11 cellular contexts compared by ENCODE assay signal in the genomic region with DNA sequence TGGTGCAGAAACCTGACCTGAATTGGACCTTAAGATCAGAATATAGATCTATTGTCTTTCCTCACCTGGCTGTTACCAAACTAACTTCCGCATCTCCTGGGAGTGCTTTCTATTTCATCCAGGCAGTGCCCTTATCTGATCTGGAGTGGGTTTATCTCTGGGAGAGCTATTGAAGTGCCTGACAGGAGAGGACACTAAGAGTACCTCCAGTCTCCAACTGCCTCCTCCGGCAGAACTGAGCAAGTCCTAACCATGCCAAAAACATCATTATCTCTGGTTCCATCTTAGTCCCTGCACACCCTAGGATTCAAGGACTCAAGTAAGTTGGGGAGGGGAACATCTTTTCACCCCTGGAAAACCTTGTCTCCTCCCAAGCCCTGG. TPM values are rescaled to one million over a fixed set of nuclear protein-coding genes. Genes with fewer than 3 reads are reported as not detected.
A peak's percentile ranks its signal among the peaks of the same experiment; 100 is the strongest.
DNase-seq lines count a peak whose midpoint lies in the region; ATAC-seq and TF ChIP-seq lines count a peak whose summit lies in the region.
"Had no signal": no experiment of that assay in that cellular context is flagged by ENCODE, and none has a peak within 500 bp of the region (broad histone marks: within the 10 kb centered on the region; RNA-seq: fewer than 3 reads in every experiment).

No MANE protein-coding gene starts in this region.

- peaks cover 55 to 77% of the 10 kb centered on the region in 2 experiments for H3K4me1 ChIP-seq in neutrophil (ENCODE audit: control insufficient read depth in 1 of 2, insufficient read depth in 1 of 2, low read depth in 1 of 2, low read length in 1 of 2)
- H3K4me1 ChIP-seq in endodermal cell (ENCODE audit: control insufficient read depth, insufficient read depth, low read length) = no peaks in the 10 kb centered on the region
- H3K4me1 ChIP-seq: right lobe of liver had no signal

- no peak for DNase-seq in Calu3
- peak; percentile 57 for DNase-seq in LNCaP clone FGC (ENCODE audit: low read depth)
- no peak for DNase-seq in endodermal cell
- DNase-seq in NCI-H2171 (lab: John Stamatoyannopoulos, UW) = no peak
- DNase-seq: NCI-H2107, right lobe of liver had no signal

- H3K9ac ChIP-seq in endodermal cell (ENCODE audit: extremely low read depth, low read length, poor library complexity, severe bottlenecking) = no peak overlapping the region

- BruUV-seq in Calu3 (replicated peaks; lab: Mats Ljungman, UMichigan) = no TSS peak

- peaks cover 27% of the 10 kb centered on the region for H3K4me1 Mint-ChIP-seq in Calu3 (ENCODE audit: low read depth, unreplicated experiment)
- H3K4me1 Mint-ChIP-seq in activated naive CD8-positive, alpha-beta T cell (ENCODE audit: low read depth) = peaks cover 23% of the 10 kb centered on the region
- H3K4me1 Mint-ChIP-seq in endodermal cell = peaks cover 10% of the 10 kb centered on the region

- H3K9me3 ChIP-seq in neutrophil = no peaks in the 10 kb centered on the region
- no peaks in the 10 kb centered on the region for H3K9me3 ChIP-seq in endodermal cell (ENCODE audit: control insufficient read depth, low read length)
- H3K9me3 ChIP-seq: right lobe of liver, suprapubic skin had no signal

- WGBS in endodermal cell (ENCODE audit: insufficient coverage in 1 of 2, insufficient read length in 1 of 2), 2 experiments = 81 to 100% methylated on average over 1 to 2 of the region's 2 CpGs

- H3K4me3 Mint-ChIP-seq in Calu3 (ENCODE audit: low read depth, unreplicated experiment) (no peak overlapping the region), endodermal cell (no peak overlapping the region)
- H3K4me3 Mint-ChIP-seq in activated naive CD8-positive, alpha-beta T cell = peak overlapping the region; percentile 44

- H3K27me3 Mint-ChIP-seq in Calu3 (ENCODE audit: unreplicated experiment) (no peaks in the 10 kb centered on the region), endodermal cell (ENCODE audit: insufficient read depth) (no peaks in the 10 kb centered on the region)
- no peaks in the 10 kb centered on the region for H3K27me3 Mint-ChIP-seq in activated naive CD8-positive, alpha-beta T cell

- H3K36me3 Mint-ChIP-seq in Calu3 (ENCODE audit: insufficient read depth, unreplicated experiment) = peaks cover 5% of the 10 kb centered on the region
- no peaks in the 10 kb centered on the region for H3K36me3 Mint-ChIP-seq in activated naive CD8-positive, alpha-beta T cell
- H3K36me3 Mint-ChIP-seq in endodermal cell (ENCODE audit: low read depth) = no peaks in the 10 kb centered on the region

- H3K27ac Mint-ChIP-seq in Calu3 (ENCODE audit: unreplicated experiment) (peak overlapping the region; percentile 64), endodermal cell (no peak overlapping the region)
- peak overlapping the region; percentile 84 for H3K27ac Mint-ChIP-seq in activated naive CD8-positive, alpha-beta T cell

- no peak for ATAC-seq in GM21529 (IDR thresholded peaks at IDR 0.05; ENCODE audit: unreplicated experiment)

- intact Hi-C loops in Calu3 (cut with micrococcal nuclease; ENCODE audit: unreplicated experiment) = no loop called here

- H3K9me3 Mint-ChIP-seq in Calu3 (ENCODE audit: low read depth, unreplicated experiment) = peaks cover 10% of the 10 kb centered on the region
- no peaks in the 10 kb centered on the region for H3K9me3 Mint-ChIP-seq in activated naive CD8-positive, alpha-beta T cell (ENCODE audit: low read depth)
- H3K9me3 Mint-ChIP-seq in endodermal cell = no peaks in the 10 kb centered on the region

- H3K36me3 ChIP-seq in neutrophil (peaks cover 68% of the 10 kb centered on the region), endodermal cell (ENCODE audit: control insufficient read depth, insufficient read depth, low read length) (no peaks in the 10 kb centered on the region)
- H3K36me3 ChIP-seq: right lobe of liver, suprapubic skin had no signal

- H3K27me3 ChIP-seq in neutrophil = no peaks in the 10 kb centered on the region
- no peaks in the 10 kb centered on the region for H3K27me3 ChIP-seq in endodermal cell (ENCODE audit: control insufficient read depth, insufficient read depth, low read length, poor library complexity, severe bottlenecking)
- H3K27me3 ChIP-seq: right lobe of liver, suprapubic skin had no signal

- TF ChIP-seq CTCF in Calu3 (IDR thresholded peaks at IDR 0.05; ENCODE audit: unreplicated experiment) (no peak), LNCaP clone FGC (IDR thresholded peaks at IDR 0.05; ENCODE audit: control insufficient read depth, extremely low read depth, insufficient read depth) (no peak), neutrophil (IDR thresholded peaks at IDR 0.05) (no peak), endodermal cell (conservative IDR thresholded peaks at IDR 0.05) (no peak)

- H3K27ac ChIP-seq in neutrophil = peak overlapping the region; percentile 88
- H3K27ac ChIP-seq in endodermal cell (ENCODE audit: low read depth, low read length) = no peak overlapping the region
- H3K27ac ChIP-seq: right lobe of liver, suprapubic skin had no signal

- H3K4me3 ChIP-seq in LNCaP clone FGC (ENCODE audit: low read depth, low read length) (no peak overlapping the region), neutrophil (ENCODE audit: low read depth in 1 of 2, low read length in 1 of 2) (peak overlapping the region in 1 of 2 experiments; percentile 28), endodermal cell (ENCODE audit: low read length) (no peak overlapping the region)
- H3K4me3 ChIP-seq: right lobe of liver, suprapubic skin had no signal

- CTCF ChIA-PET in Calu3 (lab: Charles Lee) = no interaction called here

RNA-seq across cellular contexts. Expression of gene KCNJ15, which starts 12.4 kb away (rescaled TPM):
- total RNA-seq in Calu3 (2022) (34.8 and 48.0 TPM in 2 replicates), endodermal cell (not detected)
- polyA plus RNA-seq in endodermal cell (2013, experiment 1 of 2) = not detected
- not detected for polyA plus RNA-seq in endodermal cell (2013, experiment 2 of 2)
- total RNA-seq: frontal cortex had no signal

Comparison
In these comparisons a context has a peak if more than half of its experiments do, and no peak if none do; other contexts are left out.
1. RNA of gene KCNJ15, which starts 12.4 kb away (total RNA-seq): 34.8 to 48.0 TPM in Calu3; not detected in endodermal cell; every median in the first group is over 10 times any median in the second.